ENCODE assay signal across 2 cellular contexts in the genomic region with DNA sequence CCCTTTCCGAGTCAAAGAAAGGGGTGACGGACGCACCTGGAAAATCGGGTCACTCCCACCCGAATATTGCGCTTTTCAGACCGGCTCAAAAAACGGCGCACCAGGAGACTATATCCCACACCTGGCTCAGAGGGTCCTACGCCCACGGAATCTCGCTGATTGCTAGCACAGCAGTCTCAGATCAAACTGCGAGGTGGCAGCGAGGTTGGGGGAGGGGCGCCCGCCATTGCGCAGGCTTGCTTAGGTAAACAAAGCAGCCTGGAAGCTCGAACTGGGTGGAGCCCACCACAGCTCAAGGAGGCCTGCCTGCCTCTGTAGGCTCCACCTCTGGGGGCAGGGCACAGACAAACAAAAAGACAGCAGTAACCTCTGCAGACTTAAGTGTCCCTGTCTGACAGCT. TPM values are rescaled to one million over a fixed set of nuclear protein-coding genes. Genes with fewer than 3 reads are reported as not detected.
"Had no signal": no experiment of that assay in that cellular context is flagged by ENCODE, and none has a peak within 500 bp of the region (broad histone marks: within the 10 kb centered on the region; RNA-seq: fewer than 3 reads in every experiment).

No MANE protein-coding gene starts in this region.

RNA-seq across cellular contexts. Expression of a gene that starts 17.2 kb away (rescaled TPM):
- total RNA-seq: G401, GM12878 had no signal

RNA-seq across cellular contexts. Expression of a gene that starts 39.8 kb away (rescaled TPM):
- total RNA-seq: G401, GM12878 had no signal
